Comparison of ENCODE assay signal across 10 cellular contexts in the genomic region with DNA sequence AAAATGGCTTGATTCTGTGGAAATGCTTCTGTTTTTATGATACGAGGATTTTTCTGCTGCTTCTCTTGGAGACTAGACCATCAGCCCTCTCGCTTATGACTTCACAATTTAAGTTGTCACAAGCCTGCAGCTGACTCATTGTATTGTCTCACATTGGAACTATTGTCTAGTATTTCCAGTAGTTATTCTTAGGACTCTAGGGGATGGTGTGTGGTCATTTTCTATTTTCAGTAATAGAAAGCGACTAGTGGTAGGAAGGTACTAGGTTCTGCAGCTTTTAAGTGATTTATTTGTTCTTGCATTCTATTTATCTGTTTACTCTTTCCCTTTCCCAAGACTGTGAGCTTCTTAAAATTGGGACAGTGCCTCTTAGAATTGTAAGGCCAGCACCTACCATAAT.
DNase-seq lines count a peak whose midpoint lies in the region; ATAC-seq and TF ChIP-seq lines count a peak whose summit lies in the region.
"Had no signal": no experiment of that assay in that cellular context is flagged by ENCODE, and none has a peak within 500 bp of the region (broad histone marks: within the 10 kb centered on the region; RNA-seq: fewer than 3 reads in every experiment).

No MANE protein-coding gene starts in this region.

- TF ChIP-seq CTCF in coronary artery (IDR thresholded peaks at IDR 0.05), result no peak

- no peaks in the 10 kb centered on the region for H3K4me1 Mint-ChIP-seq in memory B cell
- peaks cover 3% of the 10 kb centered on the region for H3K4me1 Mint-ChIP-seq in activated T-cell treated with anti-CD3 and anti-CD28 coated beads, Interleukin-2, amount 50 U/mL, for 4 hours (ENCODE audit: low read depth)

- H3K27me3 ChIP-seq in ACC112 (ENCODE audit: insufficient read depth, low read length), result no peaks in the 10 kb centered on the region
- H3K27me3 ChIP-seq: BLaER1 had no signal

- DNase-seq in coronary artery (ENCODE audit: low spot score) (no peak), memory B cell (ENCODE audit: low spot score in 2 of 2) (no peak), NCI-H1930 (lab: John Stamatoyannopoulos, UW) (no peak), NCI-H510A treated with DMSO at 0.1 percent for 48 hours (lab: John Stamatoyannopoulos, UW) (no peak)
- DNase-seq in activated T-cell treated with anti-CD3 and anti-CD28 coated beads, Interleukin-2, amount 50 U/mL, for 4 hours, result no peak
- DNase-seq: activated CD4-positive, alpha-beta T cell treated with anti-CD3 and anti-CD28 coated beads for 1 hour had no signal

- no peak for TF ChIP-seq POLR2A in GM18505 (IDR thresholded peaks at IDR 0.05; ENCODE audit: borderline replicate concordance, extremely low read depth, insufficient read depth, insufficient read length)

- peaks cover 33% of the 10 kb centered on the region for H3K36me3 Mint-ChIP-seq in memory B cell
- H3K36me3 Mint-ChIP-seq in activated T-cell treated with anti-CD3 and anti-CD28 coated beads, Interleukin-2, amount 50 U/mL, for 4 hours (ENCODE audit: insufficient read depth), result peaks cover 48% of the 10 kb centered on the region

- H3K4me3 Mint-ChIP-seq in memory B cell, result no peak overlapping the region
- no peak overlapping the region for H3K4me3 Mint-ChIP-seq in activated T-cell treated with anti-CD3 and anti-CD28 coated beads, Interleukin-2, amount 50 U/mL, for 4 hours

- no peaks in the 10 kb centered on the region for H3K9me3 Mint-ChIP-seq in memory B cell
- H3K9me3 Mint-ChIP-seq in activated T-cell treated with anti-CD3 and anti-CD28 coated beads, Interleukin-2, amount 50 U/mL, for 4 hours, result no peaks in the 10 kb centered on the region

- peaks cover 37% of the 10 kb centered on the region for H3K4me1 ChIP-seq in ACC112 (ENCODE audit: control insufficient read depth, insufficient read depth, low read length, unreplicated experiment)

- peak overlapping the region; percentile 45 for H3K27ac Mint-ChIP-seq in memory B cell

- H3K27ac ChIP-seq in ACC112 (ENCODE audit: low read depth, low read length) (peak overlapping the region; percentile 55), coronary artery (peak overlapping the region; percentile 73 to 75)
- H3K27ac ChIP-seq: BLaER1 had no signal

- ATAC-seq in HG03442 (IDR thresholded peaks at IDR 0.05; ENCODE audit: unreplicated experiment) (peak; percentile 78), memory B cell (ENCODE audit: low read depth) (no peak), GM18505 (IDR thresholded peaks at IDR 0.05; ENCODE audit: unreplicated experiment) (no peak)
- ATAC-seq in activated T-cell treated with anti-CD3 and anti-CD28 coated beads, Interleukin-2, amount 50 U/mL, for 4 hours, result no peak

- H3K4me3 ChIP-seq in ACC112 (ENCODE audit: low read depth, low read length) (peak overlapping the region; percentile 10; the same call in 1 of the 2 replicates), coronary artery (no peak overlapping the region)
- H3K4me3 ChIP-seq: BLaER1 had no signal

- H2AFZ ChIP-seq in ACC112 (ENCODE audit: low read length, unreplicated experiment), result no peak overlapping the region

- H3K27me3 Mint-ChIP-seq in memory B cell, result no peaks in the 10 kb centered on the region
- H3K27me3 Mint-ChIP-seq in activated T-cell treated with anti-CD3 and anti-CD28 coated beads, Interleukin-2, amount 50 U/mL, for 4 hours (ENCODE audit: low read depth), result no peaks in the 10 kb centered on the region

- H3K36me3 ChIP-seq in ACC112 (ENCODE audit: insufficient read depth, low read length), result peaks cover 41% of the 10 kb centered on the region

- peaks cover 9% of the 10 kb centered on the region for H3K79me2 ChIP-seq in ACC112 (ENCODE audit: control insufficient read depth, insufficient read depth, low read length, unreplicated experiment)
